In the genomic region with DNA sequence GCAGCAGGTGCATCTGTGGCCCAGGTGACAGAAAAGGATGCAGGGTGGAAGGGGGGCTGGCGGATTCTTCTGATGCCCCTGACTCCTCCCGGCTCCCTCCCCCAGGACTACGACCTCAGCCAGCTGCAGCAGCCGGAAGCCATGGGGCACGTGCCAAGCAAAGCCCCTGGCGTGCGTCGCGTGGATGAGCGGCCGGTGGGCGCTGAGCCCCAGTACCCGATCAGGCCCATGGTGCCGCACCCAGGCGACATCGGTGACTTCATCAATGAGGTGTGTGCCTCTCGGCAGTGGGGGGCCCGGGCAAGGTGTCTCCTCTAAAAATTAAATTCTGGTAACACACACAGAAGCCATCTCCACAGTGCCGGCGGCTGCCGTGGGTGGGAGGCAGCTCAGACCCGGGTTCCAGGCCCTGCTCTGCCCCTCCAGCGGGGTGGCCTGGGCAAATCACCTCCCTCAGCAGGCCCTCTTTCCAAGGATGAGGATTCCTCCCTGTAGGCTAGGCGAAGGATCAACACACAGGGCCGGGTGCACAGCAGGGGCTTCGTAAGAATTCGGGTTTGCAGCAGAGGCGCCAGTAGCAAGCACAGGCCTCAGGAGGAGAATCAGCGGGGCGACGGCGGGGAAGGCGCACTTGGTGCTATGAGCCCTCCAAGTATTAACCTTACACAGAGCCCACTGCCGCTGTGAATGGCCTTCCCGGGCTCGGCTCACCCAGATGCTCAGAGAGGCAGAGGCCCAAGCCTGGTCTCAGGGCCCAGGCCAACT, we compare ENCODE assay signal across 27 cellular contexts.
DNase-seq lines count a peak whose midpoint lies in the region; FAIRE-seq and TF ChIP-seq lines count a peak whose summit lies in the region.
"Had no signal": no experiment of that assay in that cellular context is flagged by ENCODE, and none has a peak within 500 bp of the region (broad histone marks: within the 10 kb centered on the region; RNA-seq: fewer than 3 reads in every experiment).

No MANE protein-coding gene starts in this region.

- CTCF ChIA-PET in activated naive CD4-positive, alpha-beta T cell treated with anti-CD3 and anti-CD28 coated beads for 36 hours (lab: Charles Lee) = no interaction called here
- CTCF ChIA-PET in H1 (lab: Charles Lee; ENCODE audit: partially characterized antibody) = interaction anchor here (0.6 to 1.3 kb wide), 4 partner anchors 15 to 438 kb away, joined by 3 to 4 read pairs (median 3); no protein-coding TSS in a partner anchor

- no peaks in the 10 kb centered on the region for H3K23me2 ChIP-seq in H1 (ENCODE audit: low read depth, low read length)

- H3K36me3 ChIP-seq in H1 (ENCODE audit: control insufficient read depth in 2 of 4, insufficient read depth in 4 of 4, low read length in 3 of 4) (no peaks in the 10 kb centered on the region; a peak in 1 of 8 replicates), mesendoderm (ENCODE audit: control insufficient read depth, insufficient read depth, low read length) (no peaks in the 10 kb centered on the region)
- H3K36me3 ChIP-seq: ascending aorta had no signal

- peak; percentile 8 for DNase-seq in activated naive CD4-positive, alpha-beta T cell treated with anti-CD3 and anti-CD28 coated beads, Interleukin-2, amount 50 U/mL, for 16 hours
- DNase-seq in activated naive CD4-positive, alpha-beta T cell treated with anti-CD3 and anti-CD28 coated beads for 36 hours = no peak
- DNase-seq in H1 (ENCODE audit: low read depth in 1 of 2, low spot score in 2 of 2) (peak; percentile 17 to 66), mesendoderm (peak; percentile 46), ureter (ENCODE audit: low spot score) (peak; percentile 35), NCI-H446 treated with DMSO at 0.1 percent for 48 hours (lab: John Stamatoyannopoulos, UW) (no peak), HuH-7.5 (ENCODE audit: low spot score) (no peak)
- DNase-seq in stimulated activated CD4-positive, alpha-beta T cell treated with anti-CD3 and anti-CD28 coated beads, Interleukin-2, amount 100 ng/mL, for 48 hours = no peak
- DNase-seq: activated CD4-positive, alpha-beta T cell treated with anti-CD3 and anti-CD28 coated beads for 48 hours; activated T-cell treated with anti-CD3 and anti-CD28 coated beads, Interleukin-2, amount 50 U/mL, for 24 hours; caudate nucleus; NCI-H1436 treated with DMSO at 0.1 percent for 48 hours; NCI-H524; stimulated activated CD4-positive, alpha-beta T cell treated with anti-CD3 and anti-CD28 coated beads, Interleukin-15, amount 100 ng/mL, for 24 hours had no signal

- intact Hi-C loops in activated naive CD4-positive, alpha-beta T cell treated with anti-CD3 and anti-CD28 coated beads for 36 hours (cut with micrococcal nuclease) = no loop called here

- H2BK120ac ChIP-seq in H1 (replicated peaks; ENCODE audit: low read depth, low read length) (no peak overlapping the region), mesendoderm (ENCODE audit: low read depth, low read length) (no peak overlapping the region)

- FAIRE-seq in H1 (lab: Jason Lieb, UNC) = no peak
- FAIRE-seq: A549, endothelial cell of umbilical vein, G401.6, RCC 7860, TTC549 had no signal

- H3K27me3 ChIP-seq in H1 (replicated peaks in 1 of 4; ENCODE audit: control insufficient read depth in 3 of 4, extremely low read depth in 1 of 4, insufficient read depth in 3 of 4, low read length in 3 of 4) (no peaks in the 10 kb centered on the region), mesendoderm (ENCODE audit: insufficient read depth, low read length, poor library complexity) (no peaks in the 10 kb centered on the region)
- H3K27me3 ChIP-seq: ascending aorta, tibial nerve had no signal

- H3K9me3 ChIP-seq in H1 (ENCODE audit: insufficient read depth in 2 of 2, low read depth in 1 of 2, low read length in 1 of 2) = no peaks in the 10 kb centered on the region; a peak in 1 of 4 replicates
- H3K9me3 ChIP-seq: A549, ascending aorta had no signal

- WGBS in H1 (ENCODE audit: extremely low coverage in 1 of 2, insufficient coverage in 1 of 2, insufficient read length in 1 of 2, insufficient replicate concordance in 2 of 2, low coverage in 1 of 2, low lambda C conversion rate in 2 of 2, missing lambda C conversion rate in 1 of 2), 2 experiments = 78% methylated on average over 30 of the region's 36 CpGs; no CpG with 5 or more reads in 1 of the 2 experiments
- no CpG with 5 or more reads among the region's 36 CpGs for WGBS in mesendoderm (ENCODE audit: extremely low coverage, insufficient coverage, low lambda C conversion rate)

- H3K27ac Mint-ChIP-seq in activated naive CD4-positive, alpha-beta T cell treated with anti-CD3 and anti-CD28 coated beads for 36 hours = no peak overlapping the region
- H3K27ac Mint-ChIP-seq: activated naive CD8-positive, alpha-beta T cell; activated T-cell treated with anti-CD3 and anti-CD28 coated beads, Interleukin-2, amount 50 U/mL, for 24 hours; B cell; nephron; stimulated activated naive CD8-positive, alpha-beta T cell treated with anti-CD3 and anti-CD28 coated beads, Interleukin-15, amount 100 ng/mL, for 72 hours had no signal

- H4K20me1 ChIP-seq in H1 (replicated peaks in 1 of 2; ENCODE audit: control insufficient read depth in 1 of 2, insufficient read depth in 2 of 2, low read length in 2 of 2) = peaks cover 0 to 3% of the 10 kb centered on the region in 2 experiments

- no peaks in the 10 kb centered on the region for H3K79me2 ChIP-seq in H1 (ENCODE audit: control insufficient read depth in 1 of 2, insufficient read depth in 2 of 2, low read length in 2 of 2)
- H3K79me2 ChIP-seq in mesendoderm (ENCODE audit: control insufficient read depth, insufficient read depth, low read length) = no peaks in the 10 kb centered on the region
- H3K79me2 ChIP-seq: parathyroid adenoma had no signal

- H3K4me3 Mint-ChIP-seq in activated naive CD4-positive, alpha-beta T cell treated with anti-CD3 and anti-CD28 coated beads for 36 hours = no peak overlapping the region
- H3K4me3 Mint-ChIP-seq: activated naive CD8-positive, alpha-beta T cell; activated T-cell treated with anti-CD3 and anti-CD28 coated beads, Interleukin-2, amount 50 U/mL, for 24 hours; B cell; nephron; stimulated activated naive CD8-positive, alpha-beta T cell treated with anti-CD3 and anti-CD28 coated beads, Interleukin-15, amount 100 ng/mL, for 72 hours had no signal

- H3K4me3 ChIP-seq in H1 (ENCODE audit: extremely low read depth in 1 of 4, insufficient read depth in 2 of 4, low read depth in 3 of 4, low read length in 4 of 4) = no peak overlapping the region
- no peak overlapping the region for H3K4me3 ChIP-seq in mesendoderm (ENCODE audit: low read length)
- H3K4me3 ChIP-seq: A549, ascending aorta, tibial nerve had no signal

- H3K36me3 Mint-ChIP-seq in activated naive CD4-positive, alpha-beta T cell treated with anti-CD3 and anti-CD28 coated beads for 36 hours (ENCODE audit: low read depth) = no peaks in the 10 kb centered on the region
- H3K36me3 Mint-ChIP-seq: activated naive CD8-positive, alpha-beta T cell had no signal

- TF ChIP-seq EP300 in H1 (IDR thresholded peaks at IDR 0.05; ENCODE audit: borderline replicate concordance in 1 of 2, low read depth in 2 of 2, low read length in 2 of 2) = no peak

- H3K4me1 Mint-ChIP-seq in activated naive CD4-positive, alpha-beta T cell treated with anti-CD3 and anti-CD28 coated beads for 36 hours (ENCODE audit: low read depth) = no peaks in the 10 kb centered on the region
- H3K4me1 Mint-ChIP-seq: B cell; nephron; stimulated activated naive CD8-positive, alpha-beta T cell treated with anti-CD3 and anti-CD28 coated beads, Interleukin-15, amount 100 ng/mL, for 72 hours had no signal

- H3K56ac ChIP-seq in H1 (replicated peaks; ENCODE audit: insufficient read length, low read depth, low read length) (no peak overlapping the region), mesendoderm (ENCODE audit: low read length) (no peak overlapping the region)

- no peak overlapping the region for H3K14ac ChIP-seq in H1 (ENCODE audit: insufficient read length)

- H3K4me1 ChIP-seq in H1 (replicated peaks in 1 of 4; ENCODE audit: control insufficient read depth in 3 of 4, insufficient read depth in 4 of 4, low read length in 3 of 4) (peaks cover 0 to 27% (median 8%) of the 10 kb centered on the region in 4 experiments; a peak in 5 of 7 replicates), mesendoderm (ENCODE audit: control insufficient read depth, low read depth, low read length) (no peaks in the 10 kb centered on the region)
- H3K4me1 ChIP-seq: A549, ascending aorta, parathyroid adenoma, tibial nerve had no signal

- H2BK5ac ChIP-seq in H1 (ENCODE audit: low read depth, low read length) (0 out of 2 replicates have a peak overlapping the region, but pooled peaks have one; percentile 68), mesendoderm (ENCODE audit: low read length) (no peak overlapping the region)

- H3K79me1 ChIP-seq in H1 (ENCODE audit: low read depth, low read length) (no peaks in the 10 kb centered on the region), mesendoderm (ENCODE audit: low read length) (no peaks in the 10 kb centered on the region)

- H4K91ac ChIP-seq in H1 (replicated peaks; ENCODE audit: insufficient read length, low read length) = peak overlapping the region; percentile 40

- no peak overlapping the region for H2BK20ac ChIP-seq in H1 (ENCODE audit: low read length)

- no peak overlapping the region for H3K23ac ChIP-seq in H1 (ENCODE audit: insufficient read length)
- no peak overlapping the region for H3K23ac ChIP-seq in mesendoderm (ENCODE audit: low read length)

- no peak overlapping the region for H2AFZ ChIP-seq in H1 (ENCODE audit: low read length)
- H2AFZ ChIP-seq: parathyroid adenoma had no signal

- H3K27me3 Mint-ChIP-seq in activated naive CD4-positive, alpha-beta T cell treated with anti-CD3 and anti-CD28 coated beads for 36 hours (ENCODE audit: low read depth) = peaks cover 3% of the 10 kb centered on the region
- H3K27me3 Mint-ChIP-seq: activated naive CD8-positive, alpha-beta T cell; B cell had no signal

- H4K8ac ChIP-seq in H1 (ENCODE audit: extremely low read depth, insufficient read depth, low read length) = no peak overlapping the region
- no peak overlapping the region for H4K8ac ChIP-seq in mesendoderm (ENCODE audit: low read depth, low read length)

- H4K5ac ChIP-seq in H1 (ENCODE audit: insufficient read length, low read depth, low read length) (no peak overlapping the region), mesendoderm (ENCODE audit: low read length) (no peak overlapping the region)

- no peak; a peak in 1 of 4 replicates for TF ChIP-seq RAD21 in H1 (IDR thresholded peaks at IDR 0.05 in 1 of 2, conservative IDR thresholded peaks at IDR 0.05 in 1 of 2; ENCODE audit: low read depth in 2 of 2, low read length in 2 of 2)

- no peak overlapping the region for H2AK5ac ChIP-seq in H1 (ENCODE audit: low read depth, low read length)
- no peak overlapping the region for H2AK5ac ChIP-seq in mesendoderm (ENCODE audit: low read length)

- H2BK12ac ChIP-seq in H1 (ENCODE audit: low read depth, low read length) = no peak overlapping the region

- POLR2A ChIA-PET in H1 (lab: Charles Lee; ENCODE audit: partially characterized antibody) = interaction anchor here (0.6 kb wide), 1 partner anchor 280 kb away, joined by 3 read pairs; no protein-coding TSS in a partner anchor

- no peak for TF ChIP-seq POLR2A in H1 (IDR thresholded peaks at IDR 0.05; ENCODE audit: control extremely low read depth in 1 of 2, low read depth in 2 of 2, low read length in 2 of 2)

- H3K9me3 Mint-ChIP-seq in activated naive CD4-positive, alpha-beta T cell treated with anti-CD3 and anti-CD28 coated beads for 36 hours = no peaks in the 10 kb centered on the region
- H3K9me3 Mint-ChIP-seq: activated T-cell treated with anti-CD3 and anti-CD28 coated beads, Interleukin-2, amount 50 U/mL, for 24 hours; nephron; stimulated activated naive CD8-positive, alpha-beta T cell treated with anti-CD3 and anti-CD28 coated beads, Interleukin-15, amount 100 ng/mL, for 72 hours had no signal

- no peak for TF ChIP-seq CTCF in H1 (IDR thresholded peaks at IDR 0.05; ENCODE audit: control extremely low read depth in 1 of 3, insufficient read depth in 1 of 3, low read depth in 1 of 3, low read length in 3 of 3)

- H2BK15ac ChIP-seq in H1 (ENCODE audit: low read length) (peak overlapping the region; percentile 53; the same call in 1 of the 2 replicates), mesendoderm (replicated peaks; ENCODE audit: low read depth) (no peak overlapping the region)

- H3K18ac ChIP-seq in H1 (ENCODE audit: extremely low read depth, low read length) (no peak overlapping the region), mesendoderm (ENCODE audit: low read length) (no peak overlapping the region)

- H3K9ac ChIP-seq in H1 (replicated peaks in 1 of 4; ENCODE audit: extremely low read depth in 1 of 4, low read depth in 3 of 4, low read length in 3 of 4) (no peak overlapping the region), mesendoderm (ENCODE audit: low read length) (no peak overlapping the region)
- H3K9ac ChIP-seq: KMS-11, parathyroid adenoma had no signal

- H3K27ac ChIP-seq in H1 (ENCODE audit: low read depth, low read length) (no peak overlapping the region), mesendoderm (ENCODE audit: low read depth, low read length) (no peak overlapping the region)
- H3K27ac ChIP-seq: A549, ascending aorta, KMS-11, parathyroid adenoma, tibial nerve had no signal

- no peak overlapping the region for H3K4ac ChIP-seq in H1 (replicated peaks; ENCODE audit: insufficient read length, low read depth, low read length)
- H3K4ac ChIP-seq in mesendoderm (ENCODE audit: low read depth, low read length) = no peak overlapping the region

- no peak overlapping the region; a peak in 1 of 4 replicates for H3K4me2 ChIP-seq in H1 (ENCODE audit: insufficient read depth in 1 of 2, low read depth in 2 of 2, low read length in 2 of 2)
- H3K4me2 ChIP-seq in mesendoderm (ENCODE audit: low read length) = no peak overlapping the region
- H3K4me2 ChIP-seq: A549, KMS-11 had no signal

Comparison
In these comparisons a context has a peak if more than half of its experiments do, and no peak if none do; other contexts are left out.
1. DNase-seq: peak in activated naive CD4-positive, alpha-beta T cell treated with anti-CD3 and anti-CD28 coated beads, Interleukin-2, amount 50 U/mL, for 16 hours (single experiment), H1 (2 of 2), mesendoderm (single experiment) and ureter (single experiment); none in activated naive CD4-positive, alpha-beta T cell treated with anti-CD3 and anti-CD28 coated beads for 36 hours (single experiment), stimulated activated CD4-positive, alpha-beta T cell treated with anti-CD3 and anti-CD28 coated beads, Interleukin-2, amount 100 ng/mL, for 48 hours (0 of 2), NCI-H446 treated with DMSO at 0.1 percent for 48 hours (single experiment) and HuH-7.5 (single experiment).